In genomic region chr15:66956672-66957540, GRCh38 we compare ENCODE assay signal across 20 cellular contexts.
"Had no signal": no experiment of that assay in that cellular context is flagged by ENCODE, and none has a peak within 500 bp of the region (broad histone marks: within the 10 kb centered on the region; RNA-seq: fewer than 3 reads in every experiment).

No MANE protein-coding gene starts in this region.

- FAIRE-seq: TTC549 had no signal

- H3K27me3 ChIP-seq: body of pancreas, esophagus muscularis mucosa, transverse colon had no signal

- H3K4me3 ChIP-seq: body of pancreas, esophagus muscularis mucosa, mucosa of descending colon, prostate gland, spleen, transverse colon had no signal

- H3K4me1 ChIP-seq: body of pancreas, esophagus muscularis mucosa, prostate gland, transverse colon had no signal

- ATAC-seq: activated naive CD4-positive, alpha-beta T cell treated with anti-CD3 and anti-CD28 coated beads, Interleukin-2, amount 50 U/mL, for 72 hours; body of pancreas; naive thymus-derived CD8-positive, alpha-beta T cell; sciatic nerve had no signal

- H3K9me3 ChIP-seq: body of pancreas, esophagus muscularis mucosa, mucosa of descending colon, prostate gland, spleen, transverse colon had no signal

- H3K36me3 ChIP-seq: esophagus muscularis mucosa, prostate gland, spleen, transverse colon had no signal

- DNase-seq: activated B cell treated with CpG ODN at 0.5 μM for 24 hours; activated CD4-positive, alpha-beta T cell treated with anti-CD3 and anti-CD28 coated beads, Interleukin-2, amount 50 U/mL, for 1 hour; activated T-cell treated with anti-CD3 and anti-CD28 coated beads, Interleukin-2, amount 50 U/mL, for 1 hour; amniotic stem cell; body of pancreas; immature natural killer cell; mucosa of descending colon; naive thymus-derived CD8-positive, alpha-beta T cell; nucleus accumbens; spleen; stimulated activated CD4-positive, alpha-beta T cell treated with anti-CD3 and anti-CD28 coated beads, Interleukin-2, amount 100 ng/mL, for 24 hours; stimulated activated naive CD4-positive, alpha-beta T cell; substantia nigra; T-helper 2 cell; transverse colon had no signal

- H3K27ac ChIP-seq: body of pancreas, esophagus muscularis mucosa, prostate gland, spleen, transverse colon had no signal
